ENCODE assay signal across 1 cellular context in the genomic region with DNA sequence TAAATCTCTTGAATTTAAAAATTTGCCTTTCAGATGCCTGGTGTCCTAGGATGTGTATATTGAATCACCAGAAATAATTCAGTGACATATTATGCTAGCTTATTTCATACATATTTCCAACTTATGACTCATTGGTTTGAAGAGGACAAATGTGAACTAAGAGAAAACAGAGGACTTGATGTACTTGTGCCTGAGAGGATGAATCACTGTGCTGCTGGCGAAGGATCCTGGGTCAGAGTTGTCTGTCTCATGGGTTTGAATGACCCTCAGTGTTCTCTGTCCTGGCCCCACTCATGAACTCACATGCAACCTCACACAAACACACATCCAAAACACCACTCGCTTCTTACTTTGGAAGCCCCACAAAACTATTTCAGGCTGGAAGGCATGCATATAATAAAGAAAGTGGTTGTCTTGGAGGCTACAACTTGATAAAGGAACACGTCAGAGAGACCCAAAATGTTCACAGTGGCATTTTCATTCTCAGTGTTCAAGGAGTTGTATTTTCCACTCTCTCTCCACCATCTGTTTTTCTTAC.
TF ChIP-seq lines count a peak whose summit lies in the region.

No MANE protein-coding gene starts in this region.

TF ChIP-seq in A549, 52 proteins besides CTCF, POLR2A, EP300 and RAD21 (continued from another document):
- TF ChIP-seq, protein P1, sequence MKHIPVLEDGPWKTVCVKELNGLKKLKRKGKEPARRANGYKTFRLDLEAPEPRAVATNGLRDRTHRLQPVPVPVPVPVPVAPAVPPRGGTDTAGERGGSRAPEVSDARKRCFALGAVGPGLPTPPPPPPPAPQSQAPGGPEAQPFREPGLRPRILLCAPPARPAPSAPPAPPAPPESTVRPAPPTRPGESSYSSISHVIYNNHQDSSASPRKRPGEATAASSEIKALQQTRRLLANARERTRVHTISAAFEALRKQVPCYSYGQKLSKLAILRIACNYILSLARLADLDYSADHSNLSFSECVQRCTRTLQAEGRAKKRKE (CRISPR knock-in tag; IDR thresholded peaks at IDR 0.05; ENCODE audit: low read depth), result no peak
- TF ChIP-seq SREBF2 (IDR thresholded peaks at IDR 0.05) (no peak), ESRRA (IDR thresholded peaks at IDR 0.05; ENCODE audit: borderline replicate concordance, low read length) (no peak), CHD4 (IDR thresholded peaks at IDR 0.05; ENCODE audit: borderline replicate concordance) (no peak), CEBPB (IDR thresholded peaks at IDR 0.05) (peak; percentile 19 to 58; a peak in 2 of 4 replicates), ZNF302 (CRISPR knock-in tag; IDR thresholded peaks at IDR 0.05) (no peak), JUN (IDR thresholded peaks at IDR 0.05) (0 out of 5 replicates have a peak, but pooled peaks of 1 of the 2 experiments have one; percentile 20), KDM5A (IDR thresholded peaks at IDR 0.05) (no peak), ELK1 (IDR thresholded peaks at IDR 0.05; ENCODE audit: low read depth, low read length) (no peak), RARB (CRISPR knock-in tag; IDR thresholded peaks at IDR 0.05) (no peak), USF2 (IDR thresholded peaks at IDR 0.05) (no peak), EHMT2 (IDR thresholded peaks at IDR 0.05; ENCODE audit: low read depth) (no peak)
- TF ChIP-seq, protein P2, sequence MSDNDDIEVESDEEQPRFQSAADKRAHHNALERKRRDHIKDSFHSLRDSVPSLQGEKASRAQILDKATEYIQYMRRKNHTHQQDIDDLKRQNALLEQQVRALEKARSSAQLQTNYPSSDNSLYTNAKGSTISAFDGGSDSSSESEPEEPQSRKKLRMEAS (IDR thresholded peaks at IDR 0.05), result peak; percentile 29; the same call in 1 of the 2 replicates
- TF ChIP-seq, protein P3, sequence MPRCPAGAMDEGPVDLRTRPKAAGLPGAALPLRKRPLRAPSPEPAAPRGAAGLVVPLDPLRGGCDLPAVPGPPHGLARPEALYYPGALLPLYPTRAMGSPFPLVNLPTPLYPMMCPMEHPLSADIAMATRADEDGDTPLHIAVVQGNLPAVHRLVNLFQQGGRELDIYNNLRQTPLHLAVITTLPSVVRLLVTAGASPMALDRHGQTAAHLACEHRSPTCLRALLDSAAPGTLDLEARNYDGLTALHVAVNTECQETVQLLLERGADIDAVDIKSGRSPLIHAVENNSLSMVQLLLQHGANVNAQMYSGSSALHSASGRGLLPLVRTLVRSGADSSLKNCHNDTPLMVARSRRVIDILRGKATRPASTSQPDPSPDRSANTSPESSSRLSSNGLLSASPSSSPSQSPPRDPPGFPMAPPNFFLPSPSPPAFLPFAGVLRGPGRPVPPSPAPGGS (IDR thresholded peaks at IDR 0.05), result no peak
TF ChIP-seq in A549: peak in this region for 6.
